ENCODE assay signal across 15 cellular contexts in genomic region chr15:89672221-89673161, GRCh38. TPM values are rescaled to one million over a fixed set of nuclear protein-coding genes. Genes with fewer than 3 reads are reported as not detected.
DNase-seq lines count a peak whose midpoint lies in the region; ATAC-seq, FAIRE-seq and TF ChIP-seq lines count a peak whose summit lies in the region.
"Had no signal": no experiment of that assay in that cellular context is flagged by ENCODE, and none has a peak within 500 bp of the region (broad histone marks: within the 10 kb centered on the region; RNA-seq: fewer than 3 reads in every experiment).

No MANE protein-coding gene starts in this region.

- H2AK9ac ChIP-seq in IMR-90 (replicated peaks; ENCODE audit: low read depth, low read length, poor library complexity) = no peak overlapping the region

- H3K4me3 ChIP-seq in AG10803 (ENCODE audit: low read length) = no peak overlapping the region
- H3K4me3 ChIP-seq in IMR-90 (ENCODE audit: insufficient read depth, low read depth, low read length) = no peak overlapping the region
- H3K4me3 ChIP-seq in H1 (ENCODE audit: extremely low read depth in 1 of 4, insufficient read depth in 2 of 4, low read depth in 3 of 4, low read length in 4 of 4) = no peak overlapping the region
- H3K4me3 ChIP-seq in osteoblast (ENCODE audit: insufficient read depth, low read length) = no peak overlapping the region
- H3K4me3 ChIP-seq: upper lobe of left lung had no signal

- H4K91ac ChIP-seq in IMR-90 (ENCODE audit: insufficient read depth, low read depth, low read length) (no peak overlapping the region), H1 (replicated peaks; ENCODE audit: insufficient read length, low read length) (no peak overlapping the region)

- no peak overlapping the region for H2BK120ac ChIP-seq in IMR-90 (ENCODE audit: low read depth, low read length)
- no peak overlapping the region for H2BK120ac ChIP-seq in H1 (replicated peaks; ENCODE audit: low read depth, low read length)

- no peak for FAIRE-seq in H1 (lab: Jason Lieb, UNC)
- no peak for FAIRE-seq in HTR-8/SVneo (lab: Jason Lieb, UNC)
- FAIRE-seq: G401.6 had no signal

- H4K20me1 ChIP-seq in IMR-90 (ENCODE audit: insufficient read depth, low read length) (no peaks in the 10 kb centered on the region), H1 (replicated peaks in 1 of 2; ENCODE audit: control insufficient read depth in 1 of 2, insufficient read depth in 2 of 2, low read length in 2 of 2) (no peaks in the 10 kb centered on the region), osteoblast (ENCODE audit: insufficient read depth, low read length) (no peaks in the 10 kb centered on the region)

- in situ Hi-C loops in IMR-90 (cut with MboI; ENCODE audit: low sequenced_read_pairs) = no loop called here

- no peak for TF ChIP-seq RAD21 in IMR-90 (IDR thresholded peaks at IDR 0.05; ENCODE audit: low read length)
- no peak for TF ChIP-seq RAD21 in H1 (IDR thresholded peaks at IDR 0.05 in 1 of 2, conservative IDR thresholded peaks at IDR 0.05 in 1 of 2; ENCODE audit: low read depth in 2 of 2, low read length in 2 of 2)

- H2BK15ac ChIP-seq in IMR-90 (ENCODE audit: low read depth, low read length) (no peak overlapping the region), H1 (ENCODE audit: low read length) (0 out of 2 replicates have a peak overlapping the region, but pooled peaks have one; percentile 62)

- H3K4me1 ChIP-seq in IMR-90 (ENCODE audit: control insufficient read depth, insufficient read depth, low read length) (no peaks in the 10 kb centered on the region), H1 (replicated peaks in 1 of 4; ENCODE audit: control insufficient read depth in 3 of 4, insufficient read depth in 4 of 4, low read length in 3 of 4) (no peaks in the 10 kb centered on the region; a peak in 1 of 7 replicates), osteoblast (ENCODE audit: insufficient read depth, low read length) (no peaks in the 10 kb centered on the region)
- H3K4me1 ChIP-seq: upper lobe of left lung had no signal

- TF ChIP-seq EP300 in H1 (IDR thresholded peaks at IDR 0.05; ENCODE audit: borderline replicate concordance in 1 of 2, low read depth in 2 of 2, low read length in 2 of 2) = no peak

- H2BK20ac ChIP-seq in IMR-90 (ENCODE audit: low read depth, low read length) = no peak overlapping the region
- H2BK20ac ChIP-seq in H1 (ENCODE audit: low read length) = no peak overlapping the region

- BruUV-seq in IMR-90 (replicated peaks; lab: Mats Ljungman, UMichigan) = no TSS peak

- H3K27me3 ChIP-seq in IMR-90 (ENCODE audit: control insufficient read depth, insufficient read depth, low read length) = no peaks in the 10 kb centered on the region
- H3K27me3 ChIP-seq in H1 (replicated peaks in 1 of 4; ENCODE audit: control insufficient read depth in 3 of 4, extremely low read depth in 1 of 4, insufficient read depth in 3 of 4, low read length in 3 of 4) = peaks cover 0 to 3% (median 0%) of the 10 kb centered on the region in 4 experiments; a peak in 2 of 7 replicates
- H3K27me3 ChIP-seq in osteoblast (ENCODE audit: insufficient read depth, low read length) = no peaks in the 10 kb centered on the region
- H3K27me3 ChIP-seq: brain microvascular endothelial cell, upper lobe of left lung had no signal

- no peaks in the 10 kb centered on the region for H3K23me2 ChIP-seq in H1 (ENCODE audit: low read depth, low read length)

- no peaks in the 10 kb centered on the region for H3K79me2 ChIP-seq in H1 (ENCODE audit: control insufficient read depth in 1 of 2, insufficient read depth in 2 of 2, low read length in 2 of 2)
- H3K79me2 ChIP-seq in osteoblast (ENCODE audit: insufficient read depth, low read length) = no peaks in the 10 kb centered on the region

- peak overlapping the region; percentile 48 for H2AFZ ChIP-seq in IMR-90 (replicated peaks; ENCODE audit: low read length, poor library complexity)
- H2AFZ ChIP-seq in H1 (ENCODE audit: low read length) = no peak overlapping the region
- peak overlapping the region; percentile 43 for H2AFZ ChIP-seq in osteoblast (ENCODE audit: low read length)

- H3K23ac ChIP-seq in IMR-90 (ENCODE audit: low read depth, low read length) (no peak overlapping the region), H1 (ENCODE audit: insufficient read length) (no peak overlapping the region)

- H3K79me1 ChIP-seq in IMR-90 (ENCODE audit: low read depth in 1 of 2, low read length in 2 of 2) = no peaks in the 10 kb centered on the region
- H3K79me1 ChIP-seq in H1 (ENCODE audit: low read depth, low read length) = no peaks in the 10 kb centered on the region

- H3K9ac ChIP-seq in IMR-90 (ENCODE audit: low read depth, low read length) = no peak overlapping the region
- no peak overlapping the region for H3K9ac ChIP-seq in H1 (replicated peaks in 1 of 4; ENCODE audit: extremely low read depth in 1 of 4, low read depth in 3 of 4, low read length in 3 of 4)

- intact Hi-C loops in IMR-90 (cut with micrococcal nuclease) = no loop called here

- TF ChIP-seq CTCF in AG10803 (conservative IDR thresholded peaks at IDR 0.05; ENCODE audit: low read length) (no peak), IMR-90 (conservative IDR thresholded peaks at IDR 0.05; ENCODE audit: low read depth, low read length) (no peak), H1 (IDR thresholded peaks at IDR 0.05; ENCODE audit: control extremely low read depth in 1 of 3, insufficient read depth in 1 of 3, low read depth in 1 of 3, low read length in 3 of 3) (no peak), osteoblast (IDR thresholded peaks at IDR 0.05; ENCODE audit: extremely low read depth, low read depth, low read length) (no peak)

- H3K9me3 ChIP-seq in IMR-90 (ENCODE audit: control insufficient read depth, insufficient read depth, low read length) (no peaks in the 10 kb centered on the region), H1 (ENCODE audit: insufficient read depth in 2 of 2, low read depth in 1 of 2, low read length in 1 of 2) (no peaks in the 10 kb centered on the region), osteoblast (ENCODE audit: low read depth, low read length) (no peaks in the 10 kb centered on the region)
- H3K9me3 ChIP-seq: upper lobe of left lung had no signal

- H4K5ac ChIP-seq in IMR-90 (ENCODE audit: low read depth, low read length) = no peak overlapping the region
- no peak overlapping the region for H4K5ac ChIP-seq in H1 (ENCODE audit: insufficient read length, low read depth, low read length)

- peak; percentile 68 for DNase-seq in AG10803 (ENCODE audit: low read depth)
- peak; percentile 61 for DNase-seq in IMR-90
- DNase-seq in H1 (ENCODE audit: low read depth in 1 of 2, low spot score in 2 of 2) = no peak
- DNase-seq in osteoblast (ENCODE audit: insufficient read length, low spot score, missing footprints) = peak; percentile 93
- DNase-seq in OCI-M2 (lab: John Stamatoyannopoulos, UW; ENCODE audit: unreplicated experiment) = no peak
- no peak for DNase-seq in HTR-8/SVneo (ENCODE audit: insufficient read length, low spot score)
- DNase-seq in NAMALWA (ENCODE audit: low spot score) = no peak
- DNase-seq in activated CD4-positive, alpha-beta T cell treated with anti-CD3 and anti-CD28 coated beads, Interleukin-2, amount 50 U/mL, for 48 hours = no peak
- DNase-seq: activated CD4-positive, CD25-positive, alpha-beta regulatory T cell treated with anti-CD3 and anti-CD28 coated beads, Interleukin-2, amount 50 U/mL, for 72 hours; activated CD8-positive, alpha-beta memory T cell treated with anti-CD3 and anti-CD28 coated beads, Interleukin-2, amount 50 U/mL, for 4 hours; brain microvascular endothelial cell had no signal

- no peak overlapping the region for H3K4me2 ChIP-seq in IMR-90 (ENCODE audit: low read depth, low read length)
- no peak overlapping the region; a peak in 1 of 4 replicates for H3K4me2 ChIP-seq in H1 (ENCODE audit: insufficient read depth in 1 of 2, low read depth in 2 of 2, low read length in 2 of 2)
- H3K4me2 ChIP-seq in osteoblast (ENCODE audit: insufficient read depth, low read length) = no peak overlapping the region

- H3K14ac ChIP-seq in IMR-90 (replicated peaks; ENCODE audit: low read depth, low read length) (no peak overlapping the region; the same call in 1 of the 2 replicates), H1 (ENCODE audit: insufficient read length) (no peak overlapping the region)

- H3K4ac ChIP-seq in IMR-90 (ENCODE audit: low read depth, low read length) (no peak overlapping the region), H1 (replicated peaks; ENCODE audit: insufficient read length, low read depth, low read length) (no peak overlapping the region)

- dilution Hi-C loops in IMR-90 (cut with HindIII; ENCODE audit: low sequenced_read_pairs, unreplicated experiment) = no loop called here

- no peak for TF ChIP-seq POLR2A in IMR-90 (IDR thresholded peaks at IDR 0.05; ENCODE audit: low read depth, low read length)
- TF ChIP-seq POLR2A in H1 (IDR thresholded peaks at IDR 0.05; ENCODE audit: control extremely low read depth in 1 of 2, low read depth in 2 of 2, low read length in 2 of 2) = no peak

- H2BK5ac ChIP-seq in IMR-90 (ENCODE audit: low read depth, low read length, poor library complexity, severe bottlenecking) = no peak overlapping the region
- H2BK5ac ChIP-seq in H1 (ENCODE audit: low read depth, low read length) = no peak overlapping the region

- ATAC-seq in IMR-90 (ENCODE audit: low read depth) = peak; percentile 49

- 0 out of 2 replicates have a peak, but pooled peaks cover 2% of the 10 kb centered on the region for H3K9me1 ChIP-seq in IMR-90 (ENCODE audit: insufficient read depth, low read length)

- 82% methylated on average over 7 of the region's 12 CpGs; no CpG with 5 or more reads in 1 of the 2 experiments for whole genome bisulfite sequencing in IMR-90 (ENCODE audit: extremely low coverage in 2 of 2, insufficient read length in 1 of 2), 2 experiments
- WGBS in H1 (ENCODE audit: extremely low coverage in 1 of 2, insufficient coverage in 1 of 2, insufficient read length in 1 of 2, insufficient replicate concordance in 2 of 2, low coverage in 1 of 2, low lambda C conversion rate in 2 of 2, missing lambda C conversion rate in 1 of 2), 2 experiments = 77% methylated on average over 12 of the region's 12 CpGs; no CpG with 5 or more reads in 1 of the 2 experiments

- no peak overlapping the region for H3K18ac ChIP-seq in IMR-90 (ENCODE audit: low read depth, low read length)
- H3K18ac ChIP-seq in H1 (ENCODE audit: extremely low read depth, low read length) = no peak overlapping the region

- POLR2A ChIA-PET in IMR-90 (lab: Charles Lee; ENCODE audit: unreplicated experiment) = no interaction called here
- POLR2A ChIA-PET in H1 (lab: Charles Lee; ENCODE audit: partially characterized antibody) = interaction anchor here (1.1 to 1.5 kb wide), 2 partner anchors 25 to 97 kb away, joined by 3 read pairs; partner anchors contain the start of gene TICRR

- H2BK12ac ChIP-seq in H1 (ENCODE audit: low read depth, low read length) = no peak overlapping the region

- no peak overlapping the region for H2AK5ac ChIP-seq in IMR-90 (ENCODE audit: low read depth, low read length)
- no peak overlapping the region for H2AK5ac ChIP-seq in H1 (ENCODE audit: low read depth, low read length)

- H3K56ac ChIP-seq in IMR-90 (ENCODE audit: extremely low read depth, insufficient read depth, low read length) (peak overlapping the region; percentile 0; the same call in 1 of the 2 replicates), H1 (replicated peaks; ENCODE audit: insufficient read length, low read depth, low read length) (no peak overlapping the region)

- H4K8ac ChIP-seq in IMR-90 (ENCODE audit: low read depth in 2 of 2, low read length in 2 of 2) (no peak overlapping the region), H1 (ENCODE audit: extremely low read depth, insufficient read depth, low read length) (no peak overlapping the region)

- H3K36me3 ChIP-seq in IMR-90 (ENCODE audit: control insufficient read depth, insufficient read depth, low read length) = no peaks in the 10 kb centered on the region
- H3K36me3 ChIP-seq in H1 (ENCODE audit: control insufficient read depth in 2 of 4, insufficient read depth in 4 of 4, low read length in 3 of 4) = no peaks in the 10 kb centered on the region
- H3K36me3 ChIP-seq in osteoblast (ENCODE audit: insufficient read depth, low read length) = no peaks in the 10 kb centered on the region
- H3K36me3 ChIP-seq: brain microvascular endothelial cell, upper lobe of left lung had no signal

- no peak overlapping the region for H3K27ac ChIP-seq in IMR-90 (ENCODE audit: insufficient read depth, low read length)
- H3K27ac ChIP-seq in H1 (ENCODE audit: low read depth, low read length) = no peak overlapping the region
- H3K27ac ChIP-seq in osteoblast (ENCODE audit: low read depth, low read length) = no peak overlapping the region
- H3K27ac ChIP-seq: brain microvascular endothelial cell, upper lobe of left lung had no signal

- CTCF ChIA-PET in IMR-90 (lab: Yijun Ruan, JAX) (no interaction called here), H1 (lab: Charles Lee; ENCODE audit: partially characterized antibody) (interaction anchor here (0.7 to 6.6 kb wide), 22 partner anchors 8 to 775 kb away, joined by 3 to 43 read pairs (median 5); partner anchors contain the start of genes PEX11A and WDR93)

RNA-seq across cellular contexts. Expression of gene PLIN1, which starts 6.7 kb away (rescaled TPM):
- total RNA-seq in IMR-90 (2012; rRNA removed) = under 0.01 TPM in 2 replicates
- 0.07 and 0.09 TPM in 2 replicates for polyA plus RNA-seq in IMR-90 (2012; rRNA removed)
- 0.05 TPM in 1 of 2 replicates, not detected in the other for polyA plus RNA-seq in IMR-90 (2012; cell fraction: cytosol; rRNA removed)
- polyA plus RNA-seq in IMR-90 (2012; cell fraction: nucleus; rRNA removed; ENCODE audit: low replicate concordance) = 0.29 and 0.34 TPM in 2 replicates
- total RNA-seq in H1 (2021; fragmentation: NEBNext Ultra II Directional; extraction: Animal tissue kit (Norgen Biotek cat#: 25700)) = 0.11 TPM in 1 of 2 replicates, not detected in the other
- polyA plus RNA-seq in H1 (2011; rRNA removed) = 0.33 and 0.41 TPM in 2 replicates
- polyA plus RNA-seq in H1 (2011; cell fraction: cytosol; rRNA removed) = 0.32 TPM
- 0.86 TPM for polyA plus RNA-seq in H1 (2011; cell fraction: nucleus; rRNA removed)
- 0.11 to 0.16 TPM (median 0.15 TPM) in 3 of 4 replicates, not detected in the other for polyA plus RNA-seq in H1 (2012, experiment 1 of 2)
- 0.08 TPM for polyA plus RNA-seq in H1 (2012, experiment 2 of 2)
- 0.08 TPM for polyA plus RNA-seq in H1 (2013, experiment 1 of 2)
- 0.15 TPM for polyA plus RNA-seq in H1 (2013, experiment 2 of 2)
- polyA minus RNA-seq in H1 (2011; rRNA and poly(A)+ RNA removed) = 0.06 TPM in 1 of 2 replicates, not detected in the other
- polyA minus RNA-seq in H1 (2011; cell fraction: cytosol; rRNA and poly(A)+ RNA removed) = not detected
- not detected for polyA minus RNA-seq in H1 (2011; cell fraction: nucleus; rRNA and poly(A)+ RNA removed)
- total RNA-seq in osteoblast = under 0.01 TPM in 1 of 2 replicates, not detected in the other

RNA-seq across cellular contexts. Expression of gene KIF7, which starts 17.2 kb away (rescaled TPM):
- total RNA-seq in IMR-90 (2012; rRNA removed) (5.0 and 5.3 TPM in 2 replicates), osteoblast (10.6 and 12.3 TPM in 2 replicates)
- polyA plus RNA-seq in IMR-90 (2012; rRNA removed) (9.0 and 11.5 TPM in 2 replicates), H1 (2011; rRNA removed) (4.9 and 7.0 TPM in 2 replicates)
- polyA plus RNA-seq in IMR-90 (2012; cell fraction: cytosol; rRNA removed) = 9.8 and 11.1 TPM in 2 replicates
- polyA plus RNA-seq in IMR-90 (2012; cell fraction: nucleus; rRNA removed; ENCODE audit: low replicate concordance) = 23.2 and 40.4 TPM in 2 replicates
- total RNA-seq in H1 (2021; fragmentation: NEBNext Ultra II Directional; extraction: Animal tissue kit (Norgen Biotek cat#: 25700)) = 14.0 TPM in 2 replicates
- 9.8 TPM for polyA plus RNA-seq in H1 (2011; cell fraction: cytosol; rRNA removed)
- polyA plus RNA-seq in H1 (2011; cell fraction: nucleus; rRNA removed) = 18.2 TPM
- polyA plus RNA-seq in H1 (2012, experiment 1 of 2) = 7.0 to 13.1 TPM (median 12.5 TPM) in 4 replicates
- 3.4 TPM for polyA plus RNA-seq in H1 (2012, experiment 2 of 2)
- polyA plus RNA-seq in H1 (2013, experiment 1 of 2) = 6.0 TPM
- 5.6 TPM for polyA plus RNA-seq in H1 (2013, experiment 2 of 2)
- 3.9 and 4.4 TPM in 2 replicates for polyA minus RNA-seq in H1 (2011; rRNA and poly(A)+ RNA removed)
- polyA minus RNA-seq in H1 (2011; cell fraction: cytosol; rRNA and poly(A)+ RNA removed) = 7.1 TPM
- 8.6 TPM for polyA minus RNA-seq in H1 (2011; cell fraction: nucleus; rRNA and poly(A)+ RNA removed)

RNA-seq across cellular contexts. Expression of gene PEX11A, which starts 18.1 kb away (rescaled TPM):
- total RNA-seq in IMR-90 (2012; rRNA removed) (7.8 and 10.2 TPM in 2 replicates), osteoblast (4.0 and 5.0 TPM in 2 replicates)
- polyA plus RNA-seq in IMR-90 (2012; rRNA removed) (3.3 and 4.2 TPM in 2 replicates), H1 (2011; rRNA removed) (2.3 and 3.0 TPM in 2 replicates)
- polyA plus RNA-seq in IMR-90 (2012; cell fraction: cytosol; rRNA removed) = 2.0 and 3.7 TPM in 2 replicates
- polyA plus RNA-seq in IMR-90 (2012; cell fraction: nucleus; rRNA removed; ENCODE audit: low replicate concordance) = 0.86 and 2.9 TPM in 2 replicates
- 2.2 and 2.9 TPM in 2 replicates for total RNA-seq in H1 (2021; fragmentation: NEBNext Ultra II Directional; extraction: Animal tissue kit (Norgen Biotek cat#: 25700))
- polyA plus RNA-seq in H1 (2011; cell fraction: cytosol; rRNA removed) = 2.2 TPM
- polyA plus RNA-seq in H1 (2011; cell fraction: nucleus; rRNA removed) = 1.7 TPM
- polyA plus RNA-seq in H1 (2012, experiment 1 of 2) = 2.5 to 3.5 TPM (median 2.7 TPM) in 4 replicates
- 1.5 TPM for polyA plus RNA-seq in H1 (2012, experiment 2 of 2)
- polyA plus RNA-seq in H1 (2013, experiment 1 of 2) = 2.2 TPM
- polyA plus RNA-seq in H1 (2013, experiment 2 of 2) = 2.4 TPM
- 3.4 and 4.1 TPM in 2 replicates for polyA minus RNA-seq in H1 (2011; rRNA and poly(A)+ RNA removed)
- polyA minus RNA-seq in H1 (2011; cell fraction: cytosol; rRNA and poly(A)+ RNA removed) = 3.0 TPM
- 2.7 TPM for polyA minus RNA-seq in H1 (2011; cell fraction: nucleus; rRNA and poly(A)+ RNA removed)

RNA-seq across cellular contexts. Expression of gene WDR93, which starts 18.1 kb away (rescaled TPM):
- not detected in 2 replicates for total RNA-seq in IMR-90 (2012; rRNA removed)
- polyA plus RNA-seq in IMR-90 (2012; rRNA removed) = not detected in 2 replicates
- polyA plus RNA-seq in IMR-90 (2012; cell fraction: cytosol; rRNA removed) = not detected in 2 replicates
- polyA plus RNA-seq in IMR-90 (2012; cell fraction: nucleus; rRNA removed; ENCODE audit: low replicate concordance) = 0.03 TPM in 1 of 2 replicates, not detected in the other
- not detected in 2 replicates for total RNA-seq in H1 (2021; fragmentation: NEBNext Ultra II Directional; extraction: Animal tissue kit (Norgen Biotek cat#: 25700))
- 0.03 and 0.08 TPM in 2 replicates for polyA plus RNA-seq in H1 (2011; rRNA removed)
- 0.22 TPM for polyA plus RNA-seq in H1 (2011; cell fraction: cytosol; rRNA removed)
- polyA plus RNA-seq in H1 (2011; cell fraction: nucleus; rRNA removed) = 0.06 TPM
- polyA plus RNA-seq in H1 (2012, experiment 1 of 2) = 0.08 to 0.29 TPM in 2 of 4 replicates, not detected in the others
- not detected for polyA plus RNA-seq in H1 (2012, experiment 2 of 2)
- 0.06 TPM for polyA plus RNA-seq in H1 (2013, experiment 1 of 2)
- polyA plus RNA-seq in H1 (2013, experiment 2 of 2) = 0.04 TPM
- polyA minus RNA-seq in H1 (2011; rRNA and poly(A)+ RNA removed) = not detected in 2 replicates
- polyA minus RNA-seq in H1 (2011; cell fraction: cytosol; rRNA and poly(A)+ RNA removed) = not detected
- polyA minus RNA-seq in H1 (2011; cell fraction: nucleus; rRNA and poly(A)+ RNA removed) = not detected
- total RNA-seq in osteoblast = under 0.01 and 0.36 TPM in 2 replicates
- total RNA-seq: glomerular endothelial cell, lung microvascular endothelial cell had no signal

Comparison
In these comparisons a context has a peak if more than half of its experiments do, and no peak if none do; other contexts are left out.
1. DNase-seq: peak in AG10803 (single experiment), IMR-90 (single experiment) and osteoblast (single experiment); none in H1 (0 of 2), OCI-M2 (single experiment), HTR-8/SVneo (single experiment), NAMALWA (single experiment) and activated CD4-positive, alpha-beta T cell treated with anti-CD3 and anti-CD28 coated beads, Interleukin-2, amount 50 U/mL, for 48 hours (0 of 2).